Comparison of ENCODE assay signal across 26 cellular contexts in genomic region chr3:185115371-185115770, GRCh38. TPM values are rescaled to one million over a fixed set of nuclear protein-coding genes. Genes with fewer than 3 reads are reported as not detected.
"Had no signal": no experiment of that assay in that cellular context is flagged by ENCODE, and none has a peak within 500 bp of the region (broad histone marks: within the 10 kb centered on the region; RNA-seq: fewer than 3 reads in every experiment).

No MANE protein-coding gene starts in this region.

- DNase-seq: activated B cell treated with CpG ODN at 0.5 μM for 24 hours; activated CD4-positive, alpha-beta T cell treated with anti-CD3 and anti-CD28 coated beads for 48 hours; activated CD4-positive, alpha-beta T cell treated with anti-CD3 and anti-CD28 coated beads, Interleukin-2, amount 50 U/mL, for 1 hour; activated CD4-positive, alpha-beta T cell treated with anti-CD3 and anti-CD28 coated beads, Interleukin-2, amount 50 U/mL, for 48 hours; activated CD8-positive, alpha-beta memory T cell treated with anti-CD3 and anti-CD28 coated beads for 24 hours; activated CD8-positive, alpha-beta T cell treated with anti-CD3 and anti-CD28 coated beads for 36 hours; activated effector memory CD4-positive, alpha-beta T cell treated with Interleukin-2 at 50 U/mL for 16 hours; activated gamma-delta T cell treated with Interleukin-2 at 50 U/mL for 16 hours; activated naive CD4-positive, alpha-beta T cell treated with anti-CD3 and anti-CD28 coated beads, Interleukin-2, amount 50 U/mL, for 16 hours; activated naive CD4-positive, alpha-beta T cell treated with Interleukin-2 at 50 U/mL for 16 hours; activated T-cell treated with anti-CD3 and anti-CD28 coated beads, Interleukin-2, amount 50 U/mL, for 4 hours; amniotic stem cell; anterior cingulate cortex; brain microvascular endothelial cell; cortex of kidney; dermis blood vessel endothelial cell; effector CD4-positive, alpha-beta T cell; effector memory CD8-positive, alpha-beta T cell; erythroblast; foreskin keratinocyte; gastrocnemius medialis; head of caudate nucleus; T-helper 1 cell; T-helper 17 cell; T1000; WERI-Rb-1 had no signal

RNA-seq across cellular contexts. Expression of gene C3orf70, which starts 37.5 kb away (rescaled TPM):
- total RNA-seq: activated B cell treated with CpG ODN at 0.5 μM for 24 hours had no signal
